ENCODE assay signal across 1 cellular context in genomic region chr13:99967498-99967883, GRCh38.
TF ChIP-seq lines count a peak whose summit lies in the region.

No MANE protein-coding gene starts in this region.

TF ChIP-seq in H1, 55 proteins besides CTCF, POLR2A, EP300 and RAD21:
- TF ChIP-seq FOSL1 (IDR thresholded peaks at IDR 0.05; ENCODE audit: insufficient read depth, low read depth, low read length) (no peak), RNF2 (IDR thresholded peaks at IDR 0.05; ENCODE audit: borderline replicate concordance, low read depth, low read length, missing control alignments, poor library complexity, severe bottlenecking) (no peak), SRF (IDR thresholded peaks at IDR 0.05; ENCODE audit: low read depth, low read length) (no peak), ATF3 (IDR thresholded peaks at IDR 0.05; ENCODE audit: insufficient read depth, low read depth, low read length) (no peak), POLR2AphosphoS5 (IDR thresholded peaks at IDR 0.05; ENCODE audit: low read depth, low read length) (no peak), HDAC2 (IDR thresholded peaks at IDR 0.05; ENCODE audit: borderline replicate concordance in 1 of 2, low read depth in 2 of 2, low read length in 2 of 2) (no peak), KDM4A (IDR thresholded peaks at IDR 0.05; ENCODE audit: low read depth, low read length, severe bottlenecking) (no peak), E2F6 (IDR thresholded peaks at IDR 0.05) (no peak), SP4 (IDR thresholded peaks at IDR 0.05; ENCODE audit: low read length) (no peak), SIX5 (IDR thresholded peaks at IDR 0.05; ENCODE audit: low read depth, low read length) (no peak)
